8 cellular contexts compared by ENCODE assay signal in genomic region chr19:7099597-7099921, GRCh38. TPM values are rescaled to one million over a fixed set of nuclear protein-coding genes. Genes with fewer than 3 reads are reported as not detected.
A peak's percentile ranks its signal among the peaks of the same experiment; 100 is the strongest.
DNase-seq lines count a peak whose midpoint lies in the region; ATAC-seq and TF ChIP-seq lines count a peak whose summit lies in the region.

No MANE protein-coding gene starts in this region.

- intact Hi-C loops in mammary epithelial cell (cut with micrococcal nuclease) = no loop called here

- no TSS peak for BruUV-seq in mammary epithelial cell (replicated peaks; lab: Mats Ljungman, UMichigan)

- dilution Hi-C loops in mammary epithelial cell (cut with HindIII; ENCODE audit: low sequenced_read_pairs) = loop anchor here (5.0 kb wide), 1 partner anchor 58 kb away; no protein-coding TSS in a partner anchor

- peaks cover 7% of the 10 kb centered on the region for H3K9me3 ChIP-seq in mammary epithelial cell (replicated peaks; ENCODE audit: insufficient read depth, low read length)

- H3K27me3 ChIP-seq in mammary epithelial cell (ENCODE audit: insufficient read depth, low read length) = no peaks in the 10 kb centered on the region

- H3K27me3 Mint-ChIP-seq in naive B cell = no peaks in the 10 kb centered on the region

- no peak for TF ChIP-seq CTCF in mammary epithelial cell (conservative IDR thresholded peaks at IDR 0.05 in 1 of 2, IDR thresholded peaks at IDR 0.05 in 1 of 2; ENCODE audit: extremely low read depth in 1 of 2, insufficient read depth in 1 of 2, low read depth in 1 of 2, low read length in 2 of 2)

- CTCF ChIA-PET in mammary epithelial cell (lab: Charles Lee; ENCODE audit: low non-redundant PET) = interaction anchor here (0.5 to 1.1 kb wide), 4 partner anchors 30 to 770 kb away, joined by 3 to 25 read pairs (median 4); partner anchors contain the start of gene ZNF557

- peak overlapping the region in 5 of 6 donors; percentile 72 to 98 (median 94) for H3K27ac Mint-ChIP-seq in naive B cell

- H3K27ac ChIP-seq in mammary epithelial cell (ENCODE audit: insufficient read depth, low read depth, low read length) = peak overlapping the region; percentile 44

- peak; percentile 80 for DNase-seq in stimulated activated CD4-positive, alpha-beta T cell treated with anti-CD3 and anti-CD28 coated beads, Interleukin-12 subunit alpha, Interleukin-12 subunit beta, amount 100 ng/mL, for 4 hours
- DNase-seq in stimulated activated CD4-positive, alpha-beta T cell treated with anti-CD3 and anti-CD28 coated beads, Interleukin-1b, Interleukin-23, amount 100 ng/mL, for 48 hours = no peak
- DNase-seq in mammary epithelial cell (no peak), naive B cell (no peak), NCI-H226 (no peak), dermis blood vessel endothelial cell (no peak)
- DNase-seq in activated effector memory CD4-positive, alpha-beta T cell treated with Interleukin-2 at 50 U/mL for 16 hours = no peak

- H3K4me3 Mint-ChIP-seq in naive B cell = peak overlapping the region; percentile 91 to 99 (median 97)

- peaks cover 6% of the 10 kb centered on the region for H3K4me1 ChIP-seq in mammary epithelial cell (ENCODE audit: insufficient read depth, low read length)

- H3K4me3 ChIP-seq in mammary epithelial cell (replicated peaks in 1 of 3; ENCODE audit: insufficient read depth in 1 of 3, low read depth in 2 of 3, low read length in 3 of 3) = peak overlapping the region; percentile 64 to 73 (median 67)

- peak overlapping the region; percentile 79 for H3K4me2 ChIP-seq in mammary epithelial cell (ENCODE audit: insufficient read depth, low read depth, low read length)

- H3K9ac ChIP-seq in mammary epithelial cell (ENCODE audit: insufficient read depth, low read length) = peak overlapping the region; percentile 67

- H2AFZ ChIP-seq in mammary epithelial cell (ENCODE audit: low read depth, low read length) = peak overlapping the region; percentile 94

- H3K4me1 Mint-ChIP-seq in naive B cell = peaks cover 13 to 28% (median 20%) of the 10 kb centered on the region in 3 donors

- H4K20me1 ChIP-seq in mammary epithelial cell (ENCODE audit: insufficient read depth, low read length) = no peaks in the 10 kb centered on the region

- H3K36me3 Mint-ChIP-seq in naive B cell = peaks cover 8 to 10% of the 10 kb centered on the region in 2 donors

- H3K36me3 ChIP-seq in mammary epithelial cell (ENCODE audit: insufficient read depth, low read length) = no peaks in the 10 kb centered on the region

- H3K9me3 Mint-ChIP-seq in naive B cell = peaks cover 9 to 27% (median 21%) of the 10 kb centered on the region in 7 donors

- 22% methylated on average over 7 of the region's 9 CpGs for WGBS in mammary epithelial cell (ENCODE audit: low coverage, missing lambda C conversion rate)

- ATAC-seq in naive B cell (ENCODE audit: low read depth in 2 of 2) = no peak
- no peak for ATAC-seq in HG02938 (IDR thresholded peaks at IDR 0.05; ENCODE audit: unreplicated experiment)

- in situ Hi-C loops in mammary epithelial cell (cut with MboI; ENCODE audit: low sequenced_read_pairs in 2 of 2) = no loop called here

- H3K79me2 ChIP-seq in mammary epithelial cell (ENCODE audit: insufficient read depth, low read length) = no peaks in the 10 kb centered on the region

RNA-seq across cellular contexts. Expression of gene ZNF557, which starts 30.1 kb away (rescaled TPM):
- 10 to 100 TPM in 1 of 2 donors, 1 to 10 TPM in 1; 8.4 to 13.2 TPM for total RNA-seq in mammary epithelial cell
- polyA plus RNA-seq in mammary epithelial cell = 2.3 TPM
- 12.5 TPM for polyA minus RNA-seq in mammary epithelial cell
- 10 to 100 TPM in 1 of 6 donors, 1 to 10 TPM in 4, under 1 TPM in 1; 0.68 to 15.5 (median 5.0) TPM for polyA plus RNA-seq in naive B cell (ENCODE audit: low read depth in 6 of 6)
- total RNA-seq in dermis blood vessel endothelial cell = 14.9 and 22.3 TPM in 2 replicates

RNA-seq across cellular contexts. Expression of gene MBD3L3, which starts 41.1 kb away (rescaled TPM):
- total RNA-seq in mammary epithelial cell = not detected
- polyA plus RNA-seq in mammary epithelial cell = not detected
- polyA minus RNA-seq in mammary epithelial cell = not detected
- not detected for polyA plus RNA-seq in naive B cell (ENCODE audit: low read depth in 6 of 6)
- total RNA-seq in dermis blood vessel endothelial cell = not detected in 2 replicates

RNA-seq across cellular contexts. Expression of gene MBD3L2, which starts 50.4 kb away (rescaled TPM):
- total RNA-seq in mammary epithelial cell (not detected), dermis blood vessel endothelial cell (not detected in 2 replicates)
- polyA plus RNA-seq in mammary epithelial cell (not detected), naive B cell (ENCODE audit: low read depth in 6 of 6) (not detected)
- not detected for polyA minus RNA-seq in mammary epithelial cell

RNA-seq across cellular contexts. Expression of gene MBD3L4, which starts 59.6 kb away (rescaled TPM):
- total RNA-seq in mammary epithelial cell = not detected
- not detected for polyA plus RNA-seq in mammary epithelial cell
- polyA minus RNA-seq in mammary epithelial cell = not detected
- polyA plus RNA-seq in naive B cell (ENCODE audit: low read depth in 6 of 6) = not detected
- total RNA-seq in dermis blood vessel endothelial cell = not detected in 2 replicates
